15 cellular contexts compared by ENCODE assay signal in the genomic region with DNA sequence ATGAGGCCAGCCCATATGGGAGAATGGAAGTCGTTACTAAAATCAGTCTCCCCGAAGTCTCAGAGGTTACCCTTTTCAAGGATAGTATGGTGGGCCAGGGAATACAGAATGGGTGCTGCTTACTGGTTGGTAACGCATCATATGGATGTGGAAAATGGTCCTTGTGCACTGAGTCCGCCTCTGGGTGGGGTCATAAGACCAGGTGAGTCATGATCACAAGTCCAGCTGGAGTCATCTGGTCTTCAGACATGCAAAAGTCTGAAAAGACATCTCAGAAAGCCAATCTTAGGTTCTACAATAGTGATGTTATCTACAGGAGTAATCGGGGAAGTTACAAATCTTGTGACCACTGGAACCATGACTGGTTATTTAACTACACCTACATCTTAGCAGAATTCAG.
DNase-seq lines count a peak whose midpoint lies in the region; ATAC-seq and TF ChIP-seq lines count a peak whose summit lies in the region.
"Had no signal": no experiment of that assay in that cellular context is flagged by ENCODE, and none has a peak within 500 bp of the region (broad histone marks: within the 10 kb centered on the region; RNA-seq: fewer than 3 reads in every experiment).

No MANE protein-coding gene starts in this region.

- intact Hi-C loops in lower leg skin (cut with DNase I; ENCODE audit: low total_unique reads): loop anchor here (5.0 kb wide), 1 partner anchor 272 kb away; no protein-coding TSS in a partner anchor
- intact Hi-C loops in head of caudate nucleus (cut with DNase I): no loop called here

- no peaks in the 10 kb centered on the region for H3K9me3 ChIP-seq in Karpas-422 (ENCODE audit: low read length)
- H3K9me3 ChIP-seq: adrenal gland, Caco-2, pancreas, transverse colon had no signal

- H3K36me3 ChIP-seq in Karpas-422 (ENCODE audit: insufficient read depth, low read length): no peaks in the 10 kb centered on the region
- H3K36me3 ChIP-seq: adrenal gland, pancreas, transverse colon had no signal

- no peak overlapping the region for H3K27ac ChIP-seq in Karpas-422 (ENCODE audit: low read length)
- H3K27ac ChIP-seq: adrenal gland, pancreas, transverse colon had no signal

- no peak overlapping the region for H3K9ac ChIP-seq in Karpas-422 (ENCODE audit: low read length)

- no peaks in the 10 kb centered on the region for H3K79me2 ChIP-seq in Karpas-422 (ENCODE audit: low read length)

- ATAC-seq in GM18909 (IDR thresholded peaks at IDR 0.05; ENCODE audit: poor library complexity, unreplicated experiment): peak; percentile 59
- ATAC-seq: activated CD4-positive, CD25-positive, alpha-beta regulatory T cell treated with anti-CD3 and anti-CD28 coated beads, Interleukin-2, amount 50 U/mL, for 24 hours had no signal

- H4K20me1 ChIP-seq in Karpas-422 (ENCODE audit: insufficient read depth, low read depth, low read length): no peaks in the 10 kb centered on the region

- DNase-seq in GM10266 (ENCODE audit: extremely low spot score) (no peak), Karpas-422 (peak; percentile 66), fibroblast of mammary gland (ENCODE audit: low read depth) (peak; percentile 25), lower leg skin (ENCODE audit: low spot score in 2 of 2) (no peak), head of caudate nucleus (no peak), hypothalamus (lab: John Stamatoyannopoulos, UW) (no peak)
- DNase-seq: activated T-cell treated with anti-CD3 and anti-CD28 coated beads, Interleukin-2, amount 50 U/mL, for 24 hours; midbrain; NCI-H1048; pancreas; transverse colon had no signal

- H3K4me1 ChIP-seq in Karpas-422 (ENCODE audit: low read length): peaks cover 4% of the 10 kb centered on the region
- H3K4me1 ChIP-seq: adrenal gland, pancreas, transverse colon had no signal

- no peaks in the 10 kb centered on the region for H3K27me3 ChIP-seq in Karpas-422 (ENCODE audit: low read length)
- H3K27me3 ChIP-seq: adrenal gland, pancreas had no signal

- WGBS in lower leg skin, 2 donors: 82 to 83% methylated on average over 5 of the region's 5 CpGs

- TF ChIP-seq POLR2A in lower leg skin (IDR thresholded peaks at IDR 0.05): no peak

- no peak overlapping the region for H2AFZ ChIP-seq in Karpas-422 (ENCODE audit: low read length)

- H3K4me3 ChIP-seq in Karpas-422 (ENCODE audit: low read length) (no peak overlapping the region), fibroblast of mammary gland (ENCODE audit: control insufficient read depth, low read depth, low read length) (no peak overlapping the region), lower leg skin (ENCODE audit: low read depth, poor library complexity, severe bottlenecking) (no peak overlapping the region)
- H3K4me3 ChIP-seq: adrenal gland, pancreas, transverse colon had no signal

- H3K9me2 ChIP-seq in Karpas-422 (replicated peaks; ENCODE audit: insufficient read depth, low read length): no peaks in the 10 kb centered on the region

- H3K4me2 ChIP-seq in Karpas-422 (ENCODE audit: low read depth, low read length, poor library complexity, severe bottlenecking): no peak overlapping the region

- peak; percentile 51 for TF ChIP-seq CTCF in GM10266 (IDR thresholded peaks at IDR 0.05; ENCODE audit: control insufficient read depth, insufficient read depth, low read depth, missing control alignments)
- TF ChIP-seq CTCF in fibroblast of mammary gland (conservative IDR thresholded peaks at IDR 0.05; ENCODE audit: control insufficient read depth, insufficient read depth, low read depth, low read length): no peak
- TF ChIP-seq CTCF in lower leg skin (IDR thresholded peaks at IDR 0.05): no peak

Comparison
In these comparisons a context has a peak if more than half of its experiments do, and no peak if none do; other contexts are left out.
1. DNase-seq: peak in Karpas-422 (single experiment) and fibroblast of mammary gland (single experiment); none in GM10266 (single experiment), lower leg skin (0 of 2), head of caudate nucleus (0 of 42) and hypothalamus (0 of 51).